4 cellular contexts compared by ENCODE assay signal in genomic region chr2:86886026-86886425, GRCh38. TPM values are rescaled to one million over a fixed set of nuclear protein-coding genes. Genes with fewer than 3 reads are reported as not detected.
"Had no signal": no experiment of that assay in that cellular context is flagged by ENCODE, and none has a peak within 500 bp of the region (broad histone marks: within the 10 kb centered on the region; RNA-seq: fewer than 3 reads in every experiment).

No MANE protein-coding gene starts in this region.

RNA-seq across cellular contexts. Expression of gene CD8B, which starts 24.3 kb away (rescaled TPM):
- total RNA-seq: ascending aorta, bronchial epithelial cell, dermis blood vessel endothelial cell, foreskin keratinocyte had no signal
- polyA plus RNA-seq: foreskin keratinocyte had no signal
